In the genomic region with DNA sequence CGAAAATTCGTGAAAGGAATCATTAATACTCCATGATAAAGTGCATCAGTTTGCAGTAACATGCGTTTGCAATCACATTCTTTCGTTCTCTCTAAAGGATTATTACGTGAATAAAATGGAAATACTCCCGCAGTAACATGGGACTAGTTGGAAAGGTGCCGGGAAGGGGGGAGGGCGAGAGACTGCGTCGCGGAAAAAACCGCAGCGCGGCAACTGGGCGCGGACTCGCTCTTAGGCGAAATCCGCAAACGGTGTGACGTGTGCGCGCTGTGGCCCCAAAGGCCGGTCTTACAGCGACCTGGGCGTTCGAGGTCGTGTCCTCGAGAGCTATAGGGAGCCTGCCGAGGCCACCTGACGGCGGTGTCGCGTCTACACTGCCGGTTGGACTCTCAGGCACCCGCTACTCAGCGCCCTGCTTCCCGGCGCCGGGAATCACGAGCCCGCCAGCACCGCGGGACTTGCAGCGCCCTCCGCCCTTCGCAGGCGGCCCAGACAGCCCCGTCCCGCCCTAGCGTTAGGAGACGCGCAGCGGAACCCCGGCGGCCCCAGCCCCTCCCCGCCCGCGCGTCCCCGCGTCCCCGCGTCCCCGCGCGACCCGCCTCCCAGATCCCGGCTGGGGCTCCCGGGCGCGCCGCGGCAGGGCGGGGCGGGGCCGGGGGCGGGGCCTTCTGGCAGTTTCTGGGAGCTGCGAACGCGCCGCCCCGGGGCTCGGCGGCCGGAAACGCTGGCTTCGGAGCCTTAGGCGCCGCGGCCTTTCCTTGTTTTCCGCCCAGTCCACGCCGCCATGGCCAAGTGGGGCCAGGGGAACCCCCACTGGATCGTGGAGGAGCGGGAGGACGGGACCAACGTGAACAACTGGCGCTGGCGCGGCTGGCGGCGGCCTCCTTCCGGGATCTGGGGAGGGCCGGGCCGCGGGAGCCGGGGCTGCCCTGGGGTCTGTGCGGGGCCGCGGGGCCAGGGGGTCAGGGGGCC, we compare ENCODE assay signal across 8 cellular contexts. TPM values are rescaled to one million over a fixed set of nuclear protein-coding genes. Genes with fewer than 3 reads are reported as not detected.
DNase-seq lines count a peak whose midpoint lies in the region; ATAC-seq and TF ChIP-seq lines count a peak whose summit lies in the region.

No MANE protein-coding gene starts in this region.

- TF ChIP-seq POLR2A in GM19193 (IDR thresholded peaks at IDR 0.05; ENCODE audit: extremely low read depth, insufficient read depth, insufficient read length) = peak; percentile 94

- H3K4me1 ChIP-seq in BE2C = no peaks in the 10 kb centered on the region

- no peaks in the 10 kb centered on the region for H3K9me3 ChIP-seq in BE2C

- H3K4me3 ChIP-seq in BE2C (ENCODE audit: low read depth, low read length) = peak overlapping the region; percentile 64
- peak overlapping the region; percentile 65 for H3K4me3 ChIP-seq in kidney epithelial cell (ENCODE audit: low read depth, low read length)

- TF ChIP-seq CTCF in BE2C (IDR thresholded peaks at IDR 0.05; ENCODE audit: low read depth, low read length) = no peak
- TF ChIP-seq CTCF in kidney epithelial cell (IDR thresholded peaks at IDR 0.05; ENCODE audit: insufficient read depth, low read length, poor library complexity, severe bottlenecking) = no peak

- DNase-seq in BE2C (peak; percentile 91), NCI-H446 treated with DMSO at 0.1 percent for 48 hours (lab: John Stamatoyannopoulos, UW) (peak; percentile 72), cerebellar cortex (ENCODE audit: low spot score) (peak; percentile 84), kidney epithelial cell (ENCODE audit: low read depth) (peak; percentile 42)
- peak; percentile 91 for DNase-seq in activated CD4-positive, CD25-positive, alpha-beta regulatory T cell treated with anti-CD3 and anti-CD28 coated beads, Interleukin-2, amount 50 U/mL, for 72 hours
- peak; percentile 96 for DNase-seq in stimulated activated CD4-positive, alpha-beta T cell treated with anti-CD3 and anti-CD28 coated beads, Interleukin-15, amount 100 ng/mL, for 24 hours

- H3K27me3 ChIP-seq in BE2C (no peaks in the 10 kb centered on the region), kidney epithelial cell (ENCODE audit: control insufficient read depth, insufficient read depth, low read length) (no peaks in the 10 kb centered on the region)

- H3K36me3 ChIP-seq in BE2C (no peaks in the 10 kb centered on the region; the same call in 1 of the 2 replicates), kidney epithelial cell (ENCODE audit: control insufficient read depth, insufficient read depth, low read length) (peaks cover 1% of the 10 kb centered on the region)

- ATAC-seq in HG03378 (IDR thresholded peaks at IDR 0.05; ENCODE audit: unreplicated experiment) = peak; percentile 58

RNA-seq across cellular contexts. Expression of a gene that starts 15.1 kb away (rescaled TPM):
- polyA plus RNA-seq in BE2C (2012; ENCODE audit: insufficient read depth, insufficient read length, low read depth) = 10.2 TPM
- 18.3 and 26.4 TPM in 2 replicates for total RNA-seq in kidney epithelial cell

Comparison
In these comparisons a context has a peak if more than half of its experiments do, and no peak if none do; other contexts are left out.
1. Peak in every context shown above with its lines: DNase-seq, ATAC-seq and H3K4me3 ChIP-seq.
2. DNase-seq: peak in every context shown above with its lines; median percentile 96 in stimulated activated CD4-positive, alpha-beta T cell treated with anti-CD3 and anti-CD28 coated beads, Interleukin-15, amount 100 ng/mL, for 24 hours; 91 in BE2C; 91 in activated CD4-positive, CD25-positive, alpha-beta regulatory T cell treated with anti-CD3 and anti-CD28 coated beads, Interleukin-2, amount 50 U/mL, for 72 hours; 84 in cerebellar cortex; 72 in NCI-H446 treated with DMSO at 0.1 percent for 48 hours; 42 in kidney epithelial cell.